In genomic region chr12:75890141-75890540, GRCh38 we compare ENCODE assay signal across 1 cellular context.
TF ChIP-seq lines count a peak whose summit lies in the region.

No MANE protein-coding gene starts in this region.

TF ChIP-seq in IMR-90, 13 proteins besides CTCF, POLR2A, EP300 and RAD21 (continued from another document):
- TF ChIP-seq ELK1 (IDR thresholded peaks at IDR 0.05; ENCODE audit: borderline replicate concordance, low read depth, low read length) = no peak
- no peak for TF ChIP-seq USF2 (IDR thresholded peaks at IDR 0.05; ENCODE audit: low read depth, low read length)
- TF ChIP-seq FOS (IDR thresholded peaks at IDR 0.05; ENCODE audit: low read depth, low read length) = no peak
- no peak for TF ChIP-seq CHD1 (IDR thresholded peaks at IDR 0.05; ENCODE audit: low read depth, low read length)
- TF ChIP-seq NFE2L2 (IDR thresholded peaks at IDR 0.05; ENCODE audit: low read depth, low read length) = no peak
- no peak for TF ChIP-seq RFX5 (IDR thresholded peaks at IDR 0.05; ENCODE audit: low read depth, low read length)
- no peak for TF ChIP-seq MAZ (IDR thresholded peaks at IDR 0.05; ENCODE audit: borderline replicate concordance, low read depth, low read length)
